In the genomic region with DNA sequence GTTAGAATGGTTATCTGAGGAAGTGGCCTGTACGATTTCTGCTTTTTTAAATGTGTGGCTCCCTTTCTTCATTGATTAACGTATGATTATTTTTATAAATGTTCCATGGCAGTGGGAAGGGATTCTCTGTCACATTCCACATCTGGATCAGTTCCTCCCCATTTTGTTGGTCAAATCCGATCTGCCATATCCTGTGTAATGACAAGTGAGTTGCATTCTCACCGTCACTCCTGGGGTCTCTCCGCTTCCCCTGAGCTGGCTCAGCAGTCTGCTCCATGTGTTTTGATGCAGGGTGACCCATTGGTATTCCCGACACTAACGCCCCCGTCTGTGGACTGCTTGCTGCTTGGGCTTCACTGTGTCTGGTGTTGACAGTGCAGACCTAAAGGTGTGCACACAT, we compare ENCODE assay signal across 2 cellular contexts.
TF ChIP-seq lines count a peak whose summit lies in the region.

No MANE protein-coding gene starts in this region.

TF ChIP-seq in IMR-90, 13 proteins besides CTCF, POLR2A, EP300 and RAD21:
- TF ChIP-seq NFE2L2 (IDR thresholded peaks at IDR 0.05; ENCODE audit: low read depth, low read length) (peak; percentile 16; the same call in 1 of the 2 replicates), SMC3 (IDR thresholded peaks at IDR 0.05; ENCODE audit: low read depth, low read length) (no peak), RCOR1 (IDR thresholded peaks at IDR 0.05; ENCODE audit: insufficient replicate concordance, low read length) (no peak)
TF ChIP-seq in IMR-90: peak in this region for 1.

TF ChIP-seq in GM12878, 131 proteins besides CTCF, POLR2A, EP300 and RAD21:
- TF ChIP-seq POLR2AphosphoS2 (IDR thresholded peaks at IDR 0.05; ENCODE audit: low read depth, low read length) (0 out of 2 replicates have a peak, but pooled peaks have one; percentile 32), SPI1 (IDR thresholded peaks at IDR 0.05; ENCODE audit: borderline replicate concordance, insufficient read depth, low read depth, low read length) (peak; percentile 35; the same call in 1 of the 2 replicates)
- TF ChIP-seq, protein P1, sequence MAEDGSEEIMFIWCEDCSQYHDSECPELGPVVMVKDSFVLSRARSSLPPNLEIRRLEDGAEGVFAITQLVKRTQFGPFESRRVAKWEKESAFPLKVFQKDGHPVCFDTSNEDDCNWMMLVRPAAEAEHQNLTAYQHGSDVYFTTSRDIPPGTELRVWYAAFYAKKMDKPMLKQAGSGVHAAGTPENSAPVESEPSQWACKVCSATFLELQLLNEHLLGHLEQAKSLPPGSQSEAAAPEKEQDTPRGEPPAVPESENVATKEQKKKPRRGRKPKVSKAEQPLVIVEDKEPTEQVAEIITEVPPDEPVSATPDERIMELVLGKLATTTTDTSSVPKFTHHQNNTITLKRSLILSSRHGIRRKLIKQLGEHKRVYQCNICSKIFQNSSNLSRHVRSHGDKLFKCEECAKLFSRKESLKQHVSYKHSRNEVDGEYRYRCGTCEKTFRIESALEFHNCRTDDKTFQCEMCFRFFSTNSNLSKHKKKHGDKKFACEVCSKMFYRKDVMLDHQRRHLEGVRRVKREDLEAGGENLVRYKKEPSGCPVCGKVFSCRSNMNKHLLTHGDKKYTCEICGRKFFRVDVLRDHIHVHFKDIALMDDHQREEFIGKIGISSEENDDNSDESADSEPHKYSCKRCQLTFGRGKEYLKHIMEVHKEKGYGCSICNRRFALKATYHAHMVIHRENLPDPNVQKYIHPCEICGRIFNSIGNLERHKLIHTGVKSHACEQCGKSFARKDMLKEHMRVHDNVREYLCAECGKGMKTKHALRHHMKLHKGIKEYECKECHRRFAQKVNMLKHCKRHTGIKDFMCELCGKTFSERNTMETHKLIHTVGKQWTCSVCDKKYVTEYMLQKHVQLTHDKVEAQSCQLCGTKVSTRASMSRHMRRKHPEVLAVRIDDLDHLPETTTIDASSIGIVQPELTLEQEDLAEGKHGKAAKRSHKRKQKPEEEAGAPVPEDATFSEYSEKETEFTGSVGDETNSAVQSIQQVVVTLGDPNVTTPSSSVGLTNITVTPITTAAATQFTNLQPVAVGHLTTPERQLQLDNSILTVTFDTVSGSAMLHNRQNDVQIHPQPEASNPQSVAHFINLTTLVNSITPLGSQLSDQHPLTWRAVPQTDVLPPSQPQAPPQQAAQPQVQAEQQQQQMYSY (CRISPR knock-in tag; IDR thresholded peaks at IDR 0.05) = no peak
TF ChIP-seq in GM12878: peak in this region for 2.
